Comparison of ENCODE assay signal across 8 cellular contexts in genomic region chr11:86069408-86070086, GRCh38. TPM values are rescaled to one million over a fixed set of nuclear protein-coding genes. Genes with fewer than 3 reads are reported as not detected.
A peak's percentile ranks its signal among the peaks of the same experiment; 100 is the strongest.
DNase-seq lines count a peak whose midpoint lies in the region; ATAC-seq and TF ChIP-seq lines count a peak whose summit lies in the region.

No MANE protein-coding gene starts in this region.

- no peak for TF ChIP-seq POLR2A in adrenal gland (IDR thresholded peaks at IDR 0.05)

- H3K27ac Mint-ChIP-seq in HFFc6: peak overlapping the region; percentile 100

- H3K27me3 Mint-ChIP-seq in activated T-cell treated with anti-CD3 and anti-CD28 coated beads, Interleukin-2, amount 50 U/mL, for 4 hours (ENCODE audit: low read depth): peaks cover 2% of the 10 kb centered on the region
- no peaks in the 10 kb centered on the region for H3K27me3 Mint-ChIP-seq in HFFc6 (ENCODE audit: insufficient read depth)

- H3K27me3 ChIP-seq in adrenal gland: no peaks in the 10 kb centered on the region
- no peaks in the 10 kb centered on the region for H3K27me3 ChIP-seq in right cardiac atrium (ENCODE audit: control insufficient read depth, insufficient read depth)

- no peak for ATAC-seq in activated T-cell treated with anti-CD3 and anti-CD28 coated beads, Interleukin-2, amount 50 U/mL, for 4 hours
- peak; percentile 74 to 90 for ATAC-seq in right cardiac atrium
- no peak for ATAC-seq in HG03108 (IDR thresholded peaks at IDR 0.05; ENCODE audit: unreplicated experiment)

- 7 to 12% (median 9%) methylated on average over 10 to 14 of the region's 14 CpGs for whole genome bisulfite sequencing in adrenal gland, 4 donors
- WGBS in right cardiac atrium: 4% methylated on average over 14 of the region's 14 CpGs

- no peaks in the 10 kb centered on the region for H3K9me3 Mint-ChIP-seq in activated T-cell treated with anti-CD3 and anti-CD28 coated beads, Interleukin-2, amount 50 U/mL, for 4 hours
- H3K9me3 Mint-ChIP-seq in HFFc6: no peaks in the 10 kb centered on the region

- peaks cover 23% of the 10 kb centered on the region for H3K4me1 Mint-ChIP-seq in activated T-cell treated with anti-CD3 and anti-CD28 coated beads, Interleukin-2, amount 50 U/mL, for 4 hours (ENCODE audit: low read depth)
- H3K4me1 Mint-ChIP-seq in HFFc6 (ENCODE audit: low read depth): peaks cover 55% of the 10 kb centered on the region

- H3K9me3 ChIP-seq in adrenal gland (replicated peaks in 1 of 3): no peaks in the 10 kb centered on the region
- no peaks in the 10 kb centered on the region for H3K9me3 ChIP-seq in right cardiac atrium (ENCODE audit: control insufficient read depth, low read length)

- peaks cover 6 to 24% of the 10 kb centered on the region in 2 donors for H3K4me1 ChIP-seq in adrenal gland (replicated peaks in 1 of 2)
- peaks cover 4% of the 10 kb centered on the region for H3K4me1 ChIP-seq in right cardiac atrium (ENCODE audit: control insufficient read depth, insufficient read depth, low read length)

- peaks cover 15% of the 10 kb centered on the region for H3K36me3 Mint-ChIP-seq in activated T-cell treated with anti-CD3 and anti-CD28 coated beads, Interleukin-2, amount 50 U/mL, for 4 hours (ENCODE audit: insufficient read depth)
- H3K36me3 Mint-ChIP-seq in HFFc6 (ENCODE audit: low read depth): peaks cover 24% of the 10 kb centered on the region

- TF ChIP-seq CTCF in HFFc6 (IDR thresholded peaks at IDR 0.05) (no peak; the same call in 1 of the 2 replicates), adrenal gland (IDR thresholded peaks at IDR 0.05) (no peak)

- H3K36me3 ChIP-seq in adrenal gland (replicated peaks in 1 of 2): no peaks in the 10 kb centered on the region

- H3K4me3 Mint-ChIP-seq in activated T-cell treated with anti-CD3 and anti-CD28 coated beads, Interleukin-2, amount 50 U/mL, for 4 hours: peak overlapping the region; percentile 100
- H3K4me3 Mint-ChIP-seq in HFFc6: peak overlapping the region; percentile 88

- DNase-seq in activated T-cell treated with anti-CD3 and anti-CD28 coated beads, Interleukin-2, amount 50 U/mL, for 4 hours: no peak
- DNase-seq in activated T-cell treated with anti-CD3 and anti-CD28 coated beads, Interleukin-2, amount 50 U/mL, for 1 hour: no peak
- peak; percentile 98 for DNase-seq in HFFc6
- peak; percentile 71 for DNase-seq in NCI-H2029 treated with DMSO at 0.1 percent for 48 hours (lab: John Stamatoyannopoulos, UW)
- peak; percentile 23 to 70 (median 43) for DNase-seq in adrenal gland
- DNase-seq in right cardiac atrium: peak in 1 of 3 donors; percentile 18
- peak; percentile 97 for DNase-seq in pulmonary artery endothelial cell (ENCODE audit: low read depth, low spot score)

- H3K4me3 ChIP-seq in adrenal gland: peak overlapping the region in 2 of 4 donors; percentile 20 to 84
- H3K4me3 ChIP-seq in right cardiac atrium (ENCODE audit: low read length): peak overlapping the region; percentile 66

- intact Hi-C loops in adrenal gland (cut with DNase I): no loop called here
- intact Hi-C loops in right cardiac atrium (cut with DNase I): loop anchor here in 1 of 4 donors (5.0 kb wide), 1 partner anchor 123 kb away; no protein-coding TSS in a partner anchor

- H3K27ac ChIP-seq in adrenal gland (peak overlapping the region; percentile 85 to 98 (median 94)), right cardiac atrium (ENCODE audit: low read length) (peak overlapping the region; percentile 100)

RNA-seq across cellular contexts. Expression of gene PICALM, which starts 0.7 kb away (rescaled TPM):
- 100 to 1,000 TPM in 1 of 3 donors, 10 to 100 TPM in 2; 96.2 to 105 (median 97.6) TPM for total RNA-seq in activated T-cell treated with anti-CD3 and anti-CD28 coated beads, Interleukin-2, amount 50 U/mL, for 4 hours
- total RNA-seq in HFFc6 (2021; fragmentation: NEBNext Ultra II Directional; extraction: Animal tissue kit (Norgen Biotek cat#: 25700)): 100 to 1,000 TPM; 193 to 267 (median 244) TPM
- total RNA-seq in adrenal gland: 100 to 1,000 TPM in 7 of 8 donors, 10 to 100 TPM in 1; 96.3 to 194 (median 121) TPM
- 100 to 1,000 TPM in 1 of 3 donors, 10 to 100 TPM in 2; 33.9 to 217 (median 52.8) TPM for polyA plus RNA-seq in adrenal gland
- 100 to 1,000 TPM; 170 to 298 (median 182) TPM for total RNA-seq in right cardiac atrium
- 62.8 TPM for polyA plus RNA-seq in right cardiac atrium
- total RNA-seq in pulmonary artery endothelial cell: 265 and 284 TPM in 2 replicates

Comparison
In these comparisons a context has a peak if more than half of its experiments do, and no peak if none do; other contexts are left out.
1. ATAC-seq: peak in right cardiac atrium (2 of 2); none in activated T-cell treated with anti-CD3 and anti-CD28 coated beads, Interleukin-2, amount 50 U/mL, for 4 hours (0 of 2) and HG03108 (single experiment).
2. DNase-seq: peak in HFFc6 (single experiment), NCI-H2029 treated with DMSO at 0.1 percent for 48 hours (single experiment), adrenal gland (7 of 7) and pulmonary artery endothelial cell (single experiment); none in activated T-cell treated with anti-CD3 and anti-CD28 coated beads, Interleukin-2, amount 50 U/mL, for 4 hours (single experiment) and activated T-cell treated with anti-CD3 and anti-CD28 coated beads, Interleukin-2, amount 50 U/mL, for 1 hour (single experiment).